ENCODE assay signal across 20 cellular contexts in genomic region chr1:63600248-63600647, GRCh38.
"Had no signal": no experiment of that assay in that cellular context is flagged by ENCODE, and none has a peak within 500 bp of the region (broad histone marks: within the 10 kb centered on the region; RNA-seq: fewer than 3 reads in every experiment).

No MANE protein-coding gene starts in this region.

- H3K4me3 ChIP-seq: colonic mucosa, hepatocyte, prostate gland, skin epidermis, tibial artery, upper lobe of right lung, vagina had no signal

- H3K4me1 ChIP-seq: colonic mucosa, foreskin keratinocyte, parathyroid adenoma, prostate gland, tibial artery, upper lobe of right lung, vagina had no signal

- H2AFZ ChIP-seq: hepatocyte, parathyroid adenoma had no signal

- H3K9me3 Mint-ChIP-seq: naive B cell; nephron; stimulated activated naive CD8-positive, alpha-beta T cell treated with anti-CD3 and anti-CD28 coated beads, Interleukin-15, Interleukin-2, amounts not matched to agents 100 ng/mL and 50 ng/mL, for 24 hours had no signal

- H3K36me3 ChIP-seq: colonic mucosa, prostate gland, tibial artery, upper lobe of right lung, vagina had no signal

- H3K27ac Mint-ChIP-seq: naive B cell; stimulated activated naive CD8-positive, alpha-beta T cell treated with anti-CD3 and anti-CD28 coated beads, Interleukin-15, Interleukin-2, amounts not matched to agents 100 ng/mL and 50 ng/mL, for 24 hours had no signal

- DNase-seq: colonic mucosa; dermis blood vessel endothelial cell; erythroblast; foreskin keratinocyte; head of caudate nucleus; left colon; mammary epithelial cell; midbrain; naive B cell; retina; stimulated activated CD4-positive, alpha-beta T cell treated with anti-CD3 and anti-CD28 coated beads, Interleukin-12 subunit alpha, Interleukin-12 subunit beta, amount 100 ng/mL, for 4 hours; tibial artery; upper lobe of right lung had no signal

- H3K9ac ChIP-seq: parathyroid adenoma had no signal

- H3K9me3 ChIP-seq: colonic mucosa, prostate gland, tibial artery, upper lobe of right lung, vagina had no signal

- H3K27me3 ChIP-seq: colonic mucosa, foreskin keratinocyte, hepatocyte, tibial artery, upper lobe of right lung, vagina had no signal

- H3K27ac ChIP-seq: colonic mucosa, foreskin keratinocyte, hepatocyte, parathyroid adenoma, prostate gland, skin epidermis, tibial artery, upper lobe of right lung, vagina had no signal

- H3K4me2 ChIP-seq: hepatocyte had no signal

- ATAC-seq: foreskin keratinocyte, left colon, upper lobe of right lung had no signal

- H3K27me3 Mint-ChIP-seq: naive B cell; stimulated activated naive CD8-positive, alpha-beta T cell treated with anti-CD3 and anti-CD28 coated beads, Interleukin-15, Interleukin-2, amounts not matched to agents 100 ng/mL and 50 ng/mL, for 24 hours had no signal

- H3K4me3 Mint-ChIP-seq: naive B cell; nephron; stimulated activated naive CD8-positive, alpha-beta T cell treated with anti-CD3 and anti-CD28 coated beads, Interleukin-15, Interleukin-2, amounts not matched to agents 100 ng/mL and 50 ng/mL, for 24 hours had no signal
